1 cellular context compared by ENCODE assay signal in the genomic region with DNA sequence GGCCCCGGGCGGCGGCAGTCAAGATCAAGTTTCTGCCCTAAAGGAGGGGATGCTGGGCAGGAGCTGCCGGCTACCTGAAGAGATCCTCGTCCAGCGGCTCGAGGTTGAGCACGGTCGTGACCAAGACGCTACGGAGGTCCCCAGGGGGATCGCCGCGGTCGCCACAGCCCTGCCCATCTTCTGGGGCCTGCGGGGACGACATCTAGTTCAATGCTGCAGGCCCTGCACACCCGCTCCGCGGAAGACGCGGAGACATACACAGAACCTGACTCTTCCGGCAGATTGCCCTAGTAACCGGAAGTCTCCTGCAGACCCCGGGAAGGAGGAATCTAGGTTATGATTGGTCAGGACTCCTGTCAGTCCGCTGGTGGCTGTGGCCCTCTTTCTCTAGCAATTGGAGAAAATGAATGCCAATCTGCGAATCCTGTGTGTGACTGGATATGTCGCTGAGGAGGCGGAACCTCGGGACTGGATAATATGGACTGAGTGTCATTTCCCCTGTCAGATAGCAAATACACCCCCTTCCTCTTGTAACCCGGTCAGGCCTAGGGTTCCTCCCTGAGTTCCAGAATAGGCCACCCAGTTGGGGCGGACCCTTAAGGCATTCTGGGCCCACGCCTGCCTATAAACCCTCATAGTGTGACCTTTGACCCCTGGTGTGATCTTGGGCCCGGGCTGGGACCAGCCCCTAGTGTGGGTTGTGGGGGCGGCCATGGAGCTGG.
A peak's percentile ranks its signal among the peaks of the same experiment; 100 is the strongest.
TF ChIP-seq lines count a peak whose summit lies in the region.

Gene ACOT8, minus strand, starts transcription at position 279 of the 722 bp plus-strand sequence. Its CDS starts 77 bp downstream, at position 202.
Gene ZSWIM3, plus strand, starts transcription at position 501 of the 722 bp plus-strand sequence. Its CDS starts 212 bp downstream, at position 713.

TF ChIP-seq in HepG2, 621 proteins besides CTCF, POLR2A, EP300 and RAD21 (continued from another document and continues in another):
- no peak for TF ChIP-seq ZNF562 (CRISPR knock-in tag; IDR thresholded peaks at IDR 0.05; ENCODE audit: borderline replicate concordance)
- TF ChIP-seq, protein P1, sequence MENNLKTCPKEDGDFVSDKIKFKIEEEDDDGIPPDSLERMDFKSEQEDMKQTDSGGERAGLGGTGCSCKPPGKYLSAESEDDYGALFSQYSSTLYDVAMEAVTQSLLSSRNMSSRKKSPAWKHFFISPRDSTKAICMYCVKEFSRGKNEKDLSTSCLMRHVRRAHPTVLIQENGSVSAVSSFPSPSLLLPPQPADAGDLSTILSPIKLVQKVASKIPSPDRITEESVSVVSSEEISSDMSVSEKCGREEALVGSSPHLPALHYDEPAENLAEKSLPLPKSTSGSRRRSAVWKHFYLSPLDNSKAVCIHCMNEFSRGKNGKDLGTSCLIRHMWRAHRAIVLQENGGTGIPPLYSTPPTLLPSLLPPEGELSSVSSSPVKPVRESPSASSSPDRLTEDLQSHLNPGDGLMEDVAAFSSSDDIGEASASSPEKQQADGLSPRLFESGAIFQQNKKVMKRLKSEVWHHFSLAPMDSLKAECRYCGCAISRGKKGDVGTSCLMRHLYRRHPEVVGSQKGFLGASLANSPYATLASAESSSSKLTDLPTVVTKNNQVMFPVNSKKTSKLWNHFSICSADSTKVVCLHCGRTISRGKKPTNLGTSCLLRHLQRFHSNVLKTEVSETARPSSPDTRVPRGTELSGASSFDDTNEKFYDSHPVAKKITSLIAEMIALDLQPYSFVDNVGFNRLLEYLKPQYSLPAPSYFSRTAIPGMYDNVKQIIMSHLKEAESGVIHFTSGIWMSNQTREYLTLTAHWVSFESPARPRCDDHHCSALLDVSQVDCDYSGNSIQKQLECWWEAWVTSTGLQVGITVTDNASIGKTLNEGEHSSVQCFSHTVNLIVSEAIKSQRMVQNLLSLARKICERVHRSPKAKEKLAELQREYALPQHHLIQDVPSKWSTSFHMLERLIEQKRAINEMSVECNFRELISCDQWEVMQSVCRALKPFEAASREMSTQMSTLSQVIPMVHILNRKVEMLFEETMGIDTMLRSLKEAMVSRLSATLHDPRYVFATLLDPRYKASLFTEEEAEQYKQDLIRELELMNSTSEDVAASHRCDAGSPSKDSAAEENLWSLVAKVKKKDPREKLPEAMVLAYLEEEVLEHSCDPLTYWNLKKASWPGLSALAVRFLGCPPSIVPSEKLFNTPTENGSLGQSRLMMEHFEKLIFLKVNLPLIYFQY (CRISPR knock-in tag; IDR thresholded peaks at IDR 0.05; ENCODE audit: borderline replicate concordance), result no peak; the same call in 1 of the 2 replicates
- peak; percentile 71; the same call in 1 of the 2 replicates for TF ChIP-seq TOPORS (CRISPR knock-in tag; IDR thresholded peaks at IDR 0.05)
- peak; percentile 17; the same call in 1 of the 2 replicates for TF ChIP-seq NFKBIZ (CRISPR knock-in tag; IDR thresholded peaks at IDR 0.05)
- 0 out of 2 replicates have a peak, but pooled peaks have one; percentile 89 for TF ChIP-seq WIZ (CRISPR knock-in tag; IDR thresholded peaks at IDR 0.05)
- TF ChIP-seq CSRNP1 (CRISPR knock-in tag; IDR thresholded peaks at IDR 0.05), result peak; percentile 97
- no peak for TF ChIP-seq SP1 (IDR thresholded peaks at IDR 0.05)
- peak; percentile 57 for TF ChIP-seq SP1 (CRISPR knock-in tag; IDR thresholded peaks at IDR 0.05)
- TF ChIP-seq RARG (CRISPR knock-in tag; IDR thresholded peaks at IDR 0.05; ENCODE audit: low read depth), result no peak
- TF ChIP-seq RELA (CRISPR knock-in tag; IDR thresholded peaks at IDR 0.05), result peak; percentile 56; the same call in 1 of the 2 replicates
- TF ChIP-seq SNAPC4 (CRISPR knock-in tag; IDR thresholded peaks at IDR 0.05), result peak; percentile 79
- peak; percentile 66 for TF ChIP-seq ZNF839 (CRISPR knock-in tag; IDR thresholded peaks at IDR 0.05; ENCODE audit: borderline replicate concordance)
- no peak for TF ChIP-seq RORA (CRISPR knock-in tag; IDR thresholded peaks at IDR 0.05)
- no peak for TF ChIP-seq KDM1A (CRISPR knock-in tag; IDR thresholded peaks at IDR 0.05)
- TF ChIP-seq ZNF547 (CRISPR knock-in tag; IDR thresholded peaks at IDR 0.05), result peak; percentile 89
- no peak for TF ChIP-seq MTA3 (CRISPR knock-in tag; IDR thresholded peaks at IDR 0.05)
- TF ChIP-seq TARDBP (CRISPR knock-in tag; IDR thresholded peaks at IDR 0.05), result no peak
- TF ChIP-seq, protein P2, sequence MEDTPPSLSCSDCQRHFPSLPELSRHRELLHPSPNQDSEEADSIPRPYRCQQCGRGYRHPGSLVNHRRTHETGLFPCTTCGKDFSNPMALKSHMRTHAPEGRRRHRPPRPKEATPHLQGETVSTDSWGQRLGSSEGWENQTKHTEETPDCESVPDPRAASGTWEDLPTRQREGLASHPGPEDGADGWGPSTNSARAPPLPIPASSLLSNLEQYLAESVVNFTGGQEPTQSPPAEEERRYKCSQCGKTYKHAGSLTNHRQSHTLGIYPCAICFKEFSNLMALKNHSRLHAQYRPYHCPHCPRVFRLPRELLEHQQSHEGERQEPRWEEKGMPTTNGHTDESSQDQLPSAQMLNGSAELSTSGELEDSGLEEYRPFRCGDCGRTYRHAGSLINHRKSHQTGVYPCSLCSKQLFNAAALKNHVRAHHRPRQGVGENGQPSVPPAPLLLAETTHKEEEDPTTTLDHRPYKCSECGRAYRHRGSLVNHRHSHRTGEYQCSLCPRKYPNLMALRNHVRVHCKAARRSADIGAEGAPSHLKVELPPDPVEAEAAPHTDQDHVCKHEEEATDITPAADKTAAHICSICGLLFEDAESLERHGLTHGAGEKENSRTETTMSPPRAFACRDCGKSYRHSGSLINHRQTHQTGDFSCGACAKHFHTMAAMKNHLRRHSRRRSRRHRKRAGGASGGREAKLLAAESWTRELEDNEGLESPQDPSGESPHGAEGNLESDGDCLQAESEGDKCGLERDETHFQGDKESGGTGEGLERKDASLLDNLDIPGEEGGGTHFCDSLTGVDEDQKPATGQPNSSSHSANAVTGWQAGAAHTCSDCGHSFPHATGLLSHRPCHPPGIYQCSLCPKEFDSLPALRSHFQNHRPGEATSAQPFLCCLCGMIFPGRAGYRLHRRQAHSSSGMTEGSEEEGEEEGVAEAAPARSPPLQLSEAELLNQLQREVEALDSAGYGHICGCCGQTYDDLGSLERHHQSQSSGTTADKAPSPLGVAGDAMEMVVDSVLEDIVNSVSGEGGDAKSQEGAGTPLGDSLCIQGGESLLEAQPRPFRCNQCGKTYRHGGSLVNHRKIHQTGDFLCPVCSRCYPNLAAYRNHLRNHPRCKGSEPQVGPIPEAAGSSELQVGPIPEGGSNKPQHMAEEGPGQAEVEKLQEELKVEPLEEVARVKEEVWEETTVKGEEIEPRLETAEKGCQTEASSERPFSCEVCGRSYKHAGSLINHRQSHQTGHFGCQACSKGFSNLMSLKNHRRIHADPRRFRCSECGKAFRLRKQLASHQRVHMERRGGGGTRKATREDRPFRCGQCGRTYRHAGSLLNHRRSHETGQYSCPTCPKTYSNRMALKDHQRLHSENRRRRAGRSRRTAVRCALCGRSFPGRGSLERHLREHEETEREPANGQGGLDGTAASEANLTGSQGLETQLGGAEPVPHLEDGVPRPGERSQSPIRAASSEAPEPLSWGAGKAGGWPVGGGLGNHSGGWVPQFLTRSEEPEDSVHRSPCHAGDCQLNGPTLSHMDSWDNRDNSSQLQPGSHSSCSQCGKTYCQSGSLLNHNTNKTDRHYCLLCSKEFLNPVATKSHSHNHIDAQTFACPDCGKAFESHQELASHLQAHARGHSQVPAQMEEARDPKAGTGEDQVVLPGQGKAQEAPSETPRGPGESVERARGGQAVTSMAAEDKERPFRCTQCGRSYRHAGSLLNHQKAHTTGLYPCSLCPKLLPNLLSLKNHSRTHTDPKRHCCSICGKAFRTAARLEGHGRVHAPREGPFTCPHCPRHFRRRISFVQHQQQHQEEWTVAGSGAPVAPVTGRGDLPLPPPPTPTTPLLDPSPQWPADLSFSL (CRISPR knock-in tag; IDR thresholded peaks at IDR 0.05), result no peak
- TF ChIP-seq, protein P3, sequence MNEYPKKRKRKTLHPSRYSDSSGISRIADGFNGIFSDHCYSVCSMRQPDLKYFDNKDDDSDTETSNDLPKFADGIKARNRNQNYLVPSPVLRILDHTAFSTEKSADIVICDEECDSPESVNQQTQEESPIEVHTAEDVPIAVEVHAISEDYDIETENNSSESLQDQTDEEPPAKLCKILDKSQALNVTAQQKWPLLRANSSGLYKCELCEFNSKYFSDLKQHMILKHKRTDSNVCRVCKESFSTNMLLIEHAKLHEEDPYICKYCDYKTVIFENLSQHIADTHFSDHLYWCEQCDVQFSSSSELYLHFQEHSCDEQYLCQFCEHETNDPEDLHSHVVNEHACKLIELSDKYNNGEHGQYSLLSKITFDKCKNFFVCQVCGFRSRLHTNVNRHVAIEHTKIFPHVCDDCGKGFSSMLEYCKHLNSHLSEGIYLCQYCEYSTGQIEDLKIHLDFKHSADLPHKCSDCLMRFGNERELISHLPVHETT (CRISPR knock-in tag; conservative IDR thresholded peaks at IDR 0.05), result peak; percentile 71; the same call in 1 of the 2 replicates
- TF ChIP-seq TBX3 (IDR thresholded peaks at IDR 0.05; ENCODE audit: borderline replicate concordance), result peak; percentile 43; the same call in 1 of the 2 replicates
- TF ChIP-seq TCF7L2 (IDR thresholded peaks at IDR 0.05; ENCODE audit: low read depth, low read length), result no peak
- no peak for TF ChIP-seq ZFP82 (CRISPR knock-in tag; IDR thresholded peaks at IDR 0.05; ENCODE audit: borderline replicate concordance)
- TF ChIP-seq, protein P4, sequence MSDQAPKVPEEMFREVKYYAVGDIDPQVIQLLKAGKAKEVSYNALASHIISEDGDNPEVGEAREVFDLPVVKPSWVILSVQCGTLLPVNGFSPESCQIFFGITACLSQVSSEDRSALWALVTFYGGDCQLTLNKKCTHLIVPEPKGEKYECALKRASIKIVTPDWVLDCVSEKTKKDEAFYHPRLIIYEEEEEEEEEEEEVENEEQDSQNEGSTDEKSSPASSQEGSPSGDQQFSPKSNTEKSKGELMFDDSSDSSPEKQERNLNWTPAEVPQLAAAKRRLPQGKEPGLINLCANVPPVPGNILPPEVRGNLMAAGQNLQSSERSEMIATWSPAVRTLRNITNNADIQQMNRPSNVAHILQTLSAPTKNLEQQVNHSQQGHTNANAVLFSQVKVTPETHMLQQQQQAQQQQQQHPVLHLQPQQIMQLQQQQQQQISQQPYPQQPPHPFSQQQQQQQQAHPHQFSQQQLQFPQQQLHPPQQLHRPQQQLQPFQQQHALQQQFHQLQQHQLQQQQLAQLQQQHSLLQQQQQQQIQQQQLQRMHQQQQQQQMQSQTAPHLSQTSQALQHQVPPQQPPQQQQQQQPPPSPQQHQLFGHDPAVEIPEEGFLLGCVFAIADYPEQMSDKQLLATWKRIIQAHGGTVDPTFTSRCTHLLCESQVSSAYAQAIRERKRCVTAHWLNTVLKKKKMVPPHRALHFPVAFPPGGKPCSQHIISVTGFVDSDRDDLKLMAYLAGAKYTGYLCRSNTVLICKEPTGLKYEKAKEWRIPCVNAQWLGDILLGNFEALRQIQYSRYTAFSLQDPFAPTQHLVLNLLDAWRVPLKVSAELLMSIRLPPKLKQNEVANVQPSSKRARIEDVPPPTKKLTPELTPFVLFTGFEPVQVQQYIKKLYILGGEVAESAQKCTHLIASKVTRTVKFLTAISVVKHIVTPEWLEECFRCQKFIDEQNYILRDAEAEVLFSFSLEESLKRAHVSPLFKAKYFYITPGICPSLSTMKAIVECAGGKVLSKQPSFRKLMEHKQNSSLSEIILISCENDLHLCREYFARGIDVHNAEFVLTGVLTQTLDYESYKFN (CRISPR knock-in tag; conservative IDR thresholded peaks at IDR 0.05), result peak; percentile 10; the same call in 1 of the 2 replicates
- TF ChIP-seq, protein P5, sequence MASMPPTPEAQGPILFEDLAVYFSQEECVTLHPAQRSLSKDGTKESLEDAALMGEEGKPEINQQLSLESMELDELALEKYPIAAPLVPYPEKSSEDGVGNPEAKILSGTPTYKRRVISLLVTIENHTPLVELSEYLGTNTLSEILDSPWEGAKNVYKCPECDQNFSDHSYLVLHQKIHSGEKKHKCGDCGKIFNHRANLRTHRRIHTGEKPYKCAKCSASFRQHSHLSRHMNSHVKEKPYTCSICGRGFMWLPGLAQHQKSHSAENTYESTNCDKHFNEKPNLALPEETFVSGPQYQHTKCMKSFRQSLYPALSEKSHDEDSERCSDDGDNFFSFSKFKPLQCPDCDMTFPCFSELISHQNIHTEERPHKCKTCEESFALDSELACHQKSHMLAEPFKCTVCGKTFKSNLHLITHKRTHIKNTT (CRISPR knock-in tag; IDR thresholded peaks at IDR 0.05), result 0 out of 2 replicates have a peak, but pooled peaks have one; percentile 33
- TF ChIP-seq CENPT (CRISPR knock-in tag; IDR thresholded peaks at IDR 0.05; ENCODE audit: low read depth), result no peak
- TF ChIP-seq U2AF1 (optimal IDR thresholded peaks at IDR 0.05; ENCODE audit: low read depth, low read length), result no peak
